ENCODE assay signal across 10 cellular contexts in the genomic region with DNA sequence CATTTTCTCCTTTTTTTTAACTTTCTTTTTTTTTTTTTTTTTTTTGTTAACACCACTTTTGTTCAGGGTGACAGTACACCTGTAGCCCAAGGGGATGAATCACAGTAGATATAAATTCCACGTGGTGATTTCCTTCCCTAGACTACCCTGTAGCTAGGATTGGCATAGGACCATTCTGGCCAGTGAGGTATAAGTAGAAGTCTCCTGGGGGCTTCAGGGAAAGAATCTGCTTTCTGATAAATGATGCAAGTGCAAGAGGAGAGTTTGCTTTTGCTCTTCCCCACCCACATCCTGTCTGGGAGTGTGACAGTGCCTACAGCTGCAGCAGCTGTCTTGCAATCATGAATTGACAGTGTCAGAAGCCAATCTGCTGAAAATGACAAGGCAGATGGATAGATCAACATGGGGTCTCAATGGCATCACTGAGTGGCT.
DNase-seq lines count a peak whose midpoint lies in the region; ATAC-seq and TF ChIP-seq lines count a peak whose summit lies in the region.
"Had no signal": no experiment of that assay in that cellular context is flagged by ENCODE, and none has a peak within 500 bp of the region (broad histone marks: within the 10 kb centered on the region; RNA-seq: fewer than 3 reads in every experiment).

No MANE protein-coding gene starts in this region.

- peak overlapping the region; percentile 70 for H3K9ac ChIP-seq in OCI-LY3 (ENCODE audit: low read length)
- H3K9ac ChIP-seq: parathyroid adenoma had no signal

- DNase-seq in activated T-cell treated with anti-CD3 and anti-CD28 coated beads for 1 hour (ENCODE audit: low read depth): peak; percentile 4
- no peak for DNase-seq in activated T-cell treated with anti-CD3 and anti-CD28 coated beads, Interleukin-2, amount 50 U/mL, for 1 hour
- DNase-seq in activated naive CD4-positive, alpha-beta T cell treated with anti-CD3 and anti-CD28 coated beads for 36 hours: peak; percentile 88
- DNase-seq in stimulated activated CD8-positive, alpha-beta memory T cell treated with anti-CD3 and anti-CD28 coated beads, Interleukin-12 subunit alpha, Interleukin-12 subunit beta, amount 100 ng/mL, for 24 hours (ENCODE audit: extremely low read depth): peak; percentile 36
- no peak for DNase-seq in PC-9
- no peak for DNase-seq in hepatocyte (ENCODE audit: low spot score)

- CTCF ChIA-PET in activated naive CD4-positive, alpha-beta T cell treated with anti-CD3 and anti-CD28 coated beads for 36 hours (lab: Charles Lee): interaction anchor here (0.6 to 2.2 kb wide), 9 partner anchors 11 to 200 kb away, joined by 3 to 12 read pairs (median 5); a partner anchor contains a TSS
- CTCF ChIA-PET in PC-9 (lab: Charles Lee): interaction anchor here (0.6 to 0.8 kb wide), 7 partner anchors 8 to 584 kb away, joined by 3 to 11 read pairs (median 3); no protein-coding TSS in a partner anchor

- TF ChIP-seq CTCF in OCI-LY3 (IDR thresholded peaks at IDR 0.05; ENCODE audit: low read depth, low read length) (no peak), PC-9 (conservative IDR thresholded peaks at IDR 0.05) (no peak), hepatocyte (IDR thresholded peaks at IDR 0.05; ENCODE audit: poor library complexity) (no peak)

- H3K4me1 Mint-ChIP-seq in activated naive CD4-positive, alpha-beta T cell treated with anti-CD3 and anti-CD28 coated beads for 36 hours (ENCODE audit: low read depth): peaks cover 54% of the 10 kb centered on the region

- H3K4me3 ChIP-seq in OCI-LY3 (ENCODE audit: low read length) (peak overlapping the region; percentile 64), PC-9 (no peak overlapping the region), hepatocyte (no peak overlapping the region)

- H3F3A ChIP-seq in PC-9 (ENCODE audit: insufficient read depth, low read depth): no peaks in the 10 kb centered on the region

- POLR2A ChIA-PET in PC-9 (lab: Charles Lee; ENCODE audit: unreplicated experiment): interaction anchor here (0.7 kb wide), 2 partner anchors 306 to 739 kb away, joined by 3 to 11 read pairs; no protein-coding TSS in a partner anchor

- H3K27ac Mint-ChIP-seq in activated naive CD4-positive, alpha-beta T cell treated with anti-CD3 and anti-CD28 coated beads for 36 hours: peak overlapping the region; percentile 98

- intact Hi-C loops in activated naive CD4-positive, alpha-beta T cell treated with anti-CD3 and anti-CD28 coated beads for 36 hours (cut with micrococcal nuclease): loop anchor here (1.0 to 10.0 kb wide), 14 partner anchors 32 to 1461 kb away; a partner anchor contains a TSS
- intact Hi-C loops in PC-9 (cut with micrococcal nuclease; ENCODE audit: unreplicated experiment): no loop called here

- H3K4me2 ChIP-seq in OCI-LY3 (ENCODE audit: low read length) (peak overlapping the region; percentile 78), PC-9 (no peak overlapping the region), hepatocyte (no peak overlapping the region)

- H3K27me3 ChIP-seq in OCI-LY3 (ENCODE audit: low read depth, low read length) (no peaks in the 10 kb centered on the region), PC-9 (ENCODE audit: insufficient read depth, low read depth) (no peaks in the 10 kb centered on the region), hepatocyte (no peaks in the 10 kb centered on the region)

- H3K27ac ChIP-seq in OCI-LY3 (ENCODE audit: low read length) (peak overlapping the region; percentile 99), PC-9 (no peak overlapping the region), hepatocyte (no peak overlapping the region)
- H3K27ac ChIP-seq: C4-2B, parathyroid adenoma had no signal

- no peaks in the 10 kb centered on the region for H3K36me3 ChIP-seq in OCI-LY3 (replicated peaks; ENCODE audit: low read depth, low read length)
- no peaks in the 10 kb centered on the region for H3K36me3 ChIP-seq in PC-9 (ENCODE audit: low read depth)
- no peaks in the 10 kb centered on the region for H3K36me3 ChIP-seq in hepatocyte (replicated peaks; ENCODE audit: insufficient read depth, low read depth)

- peaks cover 30% of the 10 kb centered on the region for H3K4me1 ChIP-seq in OCI-LY3 (ENCODE audit: low read length)
- no peaks in the 10 kb centered on the region for H3K4me1 ChIP-seq in PC-9 (replicated peaks; ENCODE audit: insufficient read depth)
- no peaks in the 10 kb centered on the region for H3K4me1 ChIP-seq in hepatocyte (ENCODE audit: insufficient read depth)
- H3K4me1 ChIP-seq: parathyroid adenoma had no signal

- ATAC-seq in HG03064 (IDR thresholded peaks at IDR 0.05; ENCODE audit: low read depth, unreplicated experiment): peak; percentile 85

- no peaks in the 10 kb centered on the region for H3K79me2 ChIP-seq in OCI-LY3 (ENCODE audit: low read length)
- H3K79me2 ChIP-seq in PC-9 (ENCODE audit: low read depth): no peaks in the 10 kb centered on the region
- H3K79me2 ChIP-seq in hepatocyte: no peaks in the 10 kb centered on the region
- H3K79me2 ChIP-seq: parathyroid adenoma had no signal

- H2AFZ ChIP-seq in OCI-LY3 (ENCODE audit: low read depth, low read length): peak overlapping the region; percentile 2; the same call in 1 of the 2 replicates
- no peak overlapping the region for H2AFZ ChIP-seq in PC-9
- no peak overlapping the region for H2AFZ ChIP-seq in hepatocyte
- H2AFZ ChIP-seq: parathyroid adenoma had no signal

- H3K9me2 ChIP-seq in PC-9 (ENCODE audit: insufficient read depth) (no peaks in the 10 kb centered on the region), hepatocyte (replicated peaks; ENCODE audit: insufficient read depth) (no peaks in the 10 kb centered on the region)

- BruUV-seq in PC-9 (replicated peaks; lab: Mats Ljungman, UMichigan): no TSS peak

- H4K20me1 ChIP-seq in OCI-LY3 (ENCODE audit: insufficient read depth, low read length) (no peaks in the 10 kb centered on the region), PC-9 (ENCODE audit: insufficient read depth) (no peaks in the 10 kb centered on the region), hepatocyte (ENCODE audit: insufficient read depth, poor library complexity, severe bottlenecking) (no peaks in the 10 kb centered on the region)

- no peaks in the 10 kb centered on the region for H3K9me3 Mint-ChIP-seq in activated naive CD4-positive, alpha-beta T cell treated with anti-CD3 and anti-CD28 coated beads for 36 hours

- peak overlapping the region; percentile 64 for H3K4me3 Mint-ChIP-seq in activated naive CD4-positive, alpha-beta T cell treated with anti-CD3 and anti-CD28 coated beads for 36 hours

- H3K9me3 ChIP-seq in OCI-LY3 (ENCODE audit: insufficient read depth, low read length): no peaks in the 10 kb centered on the region
- H3K9me3 ChIP-seq in PC-9 (ENCODE audit: insufficient read depth, low read depth): no peaks in the 10 kb centered on the region
- H3K9me3 ChIP-seq in hepatocyte (ENCODE audit: low read depth): no peaks in the 10 kb centered on the region

- H3K27me3 Mint-ChIP-seq in activated naive CD4-positive, alpha-beta T cell treated with anti-CD3 and anti-CD28 coated beads for 36 hours (ENCODE audit: low read depth): no peaks in the 10 kb centered on the region

- no peaks in the 10 kb centered on the region for H3K36me3 Mint-ChIP-seq in activated naive CD4-positive, alpha-beta T cell treated with anti-CD3 and anti-CD28 coated beads for 36 hours (ENCODE audit: low read depth)

- WGBS in hepatocyte (ENCODE audit: low lambda C conversion rate, missing lambda C conversion rate): 36% methylated on average over 1 of the region's 1 CpG

Comparison
In these comparisons a context has a peak if more than half of its experiments do, and no peak if none do; other contexts are left out.
1. DNase-seq: peak in activated T-cell treated with anti-CD3 and anti-CD28 coated beads for 1 hour (single experiment), activated naive CD4-positive, alpha-beta T cell treated with anti-CD3 and anti-CD28 coated beads for 36 hours (single experiment) and stimulated activated CD8-positive, alpha-beta memory T cell treated with anti-CD3 and anti-CD28 coated beads, Interleukin-12 subunit alpha, Interleukin-12 subunit beta, amount 100 ng/mL, for 24 hours (single experiment); none in activated T-cell treated with anti-CD3 and anti-CD28 coated beads, Interleukin-2, amount 50 U/mL, for 1 hour (single experiment), PC-9 (0 of 2) and hepatocyte (single experiment).